Comparison of ENCODE assay signal across 1 cellular context in the genomic region with DNA sequence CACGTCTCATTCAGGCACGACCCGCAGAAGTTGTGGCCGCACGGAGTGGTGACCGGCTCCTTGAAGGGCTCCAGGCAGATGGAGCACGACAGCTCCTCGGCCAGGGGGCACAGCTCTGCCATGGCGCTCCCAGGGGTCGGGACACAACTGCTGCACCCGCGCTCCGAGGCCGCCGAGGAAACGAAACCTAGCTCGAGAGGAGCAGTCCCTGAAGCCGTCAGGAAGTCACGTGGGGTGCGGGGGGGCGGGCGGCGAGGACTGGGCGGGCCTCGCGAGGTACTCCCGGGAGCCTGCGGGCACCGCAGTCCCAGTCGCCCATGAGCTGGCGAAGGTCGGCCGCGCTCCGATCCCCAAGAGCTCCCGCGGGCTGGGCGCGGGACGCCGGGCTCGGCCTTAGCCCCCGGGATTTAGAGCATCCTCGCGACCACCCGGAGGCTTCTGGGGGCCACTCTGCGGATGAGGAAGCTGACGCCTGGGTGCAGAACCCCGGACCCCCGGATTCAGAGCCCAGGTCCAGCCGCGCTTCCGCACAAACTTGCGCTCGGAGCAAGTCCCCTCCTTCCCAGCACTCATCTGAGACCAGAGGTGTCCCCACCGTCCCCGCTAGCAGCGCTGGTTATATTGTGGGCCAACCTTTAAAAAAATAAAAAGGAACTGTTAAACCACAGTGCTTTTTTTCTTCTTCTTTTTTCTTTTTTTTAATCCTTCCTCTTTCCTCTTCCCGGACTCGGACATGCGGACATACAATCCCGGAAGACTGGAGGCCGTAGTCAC.
A peak's percentile ranks its signal among the peaks of the same experiment; 100 is the strongest.
TF ChIP-seq lines count a peak whose summit lies in the region.

A gene with protein sequence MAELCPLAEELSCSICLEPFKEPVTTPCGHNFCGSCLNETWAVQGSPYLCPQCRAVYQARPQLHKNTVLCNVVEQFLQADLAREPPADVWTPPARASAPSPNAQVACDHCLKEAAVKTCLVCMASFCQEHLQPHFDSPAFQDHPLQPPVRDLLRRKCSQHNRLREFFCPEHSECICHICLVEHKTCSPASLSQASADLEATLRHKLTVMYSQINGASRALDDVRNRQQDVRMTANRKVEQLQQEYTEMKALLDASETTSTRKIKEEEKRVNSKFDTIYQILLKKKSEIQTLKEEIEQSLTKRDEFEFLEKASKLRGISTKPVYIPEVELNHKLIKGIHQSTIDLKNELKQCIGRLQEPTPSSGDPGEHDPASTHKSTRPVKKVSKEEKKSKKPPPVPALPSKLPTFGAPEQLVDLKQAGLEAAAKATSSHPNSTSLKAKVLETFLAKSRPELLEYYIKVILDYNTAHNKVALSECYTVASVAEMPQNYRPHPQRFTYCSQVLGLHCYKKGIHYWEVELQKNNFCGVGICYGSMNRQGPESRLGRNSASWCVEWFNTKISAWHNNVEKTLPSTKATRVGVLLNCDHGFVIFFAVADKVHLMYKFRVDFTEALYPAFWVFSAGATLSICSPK (minus strand): TSS at position 183 of the 774 bp plus-strand sequence. CDS start 61 bp downstream, at position 122.

TF ChIP-seq in H1, 55 proteins besides CTCF, POLR2A, EP300 and RAD21 (continues in another document):
- TF ChIP-seq SIRT6 (IDR thresholded peaks at IDR 0.05; ENCODE audit: low read length) = no peak
- TF ChIP-seq HDAC6 (IDR thresholded peaks at IDR 0.05; ENCODE audit: low read depth, low read length) = no peak
- TF ChIP-seq PHF8 (conservative IDR thresholded peaks at IDR 0.05; ENCODE audit: low read depth, low read length) = peak; percentile 92
- TF ChIP-seq RXRA (IDR thresholded peaks at IDR 0.05; ENCODE audit: insufficient read depth, low read depth, low read length) = no peak
- no peak for TF ChIP-seq JUND (IDR thresholded peaks at IDR 0.05; ENCODE audit: low read length)
- no peak for TF ChIP-seq SIX5 (IDR thresholded peaks at IDR 0.05; ENCODE audit: low read depth, low read length)
- peak; percentile 7; the same call in 1 of the 2 replicates for TF ChIP-seq BRCA1 (IDR thresholded peaks at IDR 0.05; ENCODE audit: low read depth, low read length)
- TF ChIP-seq RFX5 (IDR thresholded peaks at IDR 0.05; ENCODE audit: borderline replicate concordance, low read depth, low read length) = no peak
- TF ChIP-seq KDM5A (IDR thresholded peaks at IDR 0.05; ENCODE audit: low read length) = no peak
- TF ChIP-seq RBBP5 (IDR thresholded peaks at IDR 0.05; ENCODE audit: borderline replicate concordance, low read depth, low read length) = peak; percentile 91; the same call in 1 of the 2 replicates
- TF ChIP-seq MAX (IDR thresholded peaks at IDR 0.05) = peak; percentile 85
- no peak for TF ChIP-seq POU5F1 (IDR thresholded peaks at IDR 0.05; ENCODE audit: low read depth, low read length)
- TF ChIP-seq ASH2L (IDR thresholded peaks at IDR 0.05; ENCODE audit: low read length) = peak; percentile 93
- no peak for TF ChIP-seq CEBPB (IDR thresholded peaks at IDR 0.05; ENCODE audit: low read depth, low read length)
- TF ChIP-seq ZNF274 (IDR thresholded peaks at IDR 0.05; ENCODE audit: borderline replicate concordance, extremely low read depth, low read length) = no peak
- no peak for TF ChIP-seq SP4 (IDR thresholded peaks at IDR 0.05; ENCODE audit: low read length)
- TF ChIP-seq, protein P1, sequence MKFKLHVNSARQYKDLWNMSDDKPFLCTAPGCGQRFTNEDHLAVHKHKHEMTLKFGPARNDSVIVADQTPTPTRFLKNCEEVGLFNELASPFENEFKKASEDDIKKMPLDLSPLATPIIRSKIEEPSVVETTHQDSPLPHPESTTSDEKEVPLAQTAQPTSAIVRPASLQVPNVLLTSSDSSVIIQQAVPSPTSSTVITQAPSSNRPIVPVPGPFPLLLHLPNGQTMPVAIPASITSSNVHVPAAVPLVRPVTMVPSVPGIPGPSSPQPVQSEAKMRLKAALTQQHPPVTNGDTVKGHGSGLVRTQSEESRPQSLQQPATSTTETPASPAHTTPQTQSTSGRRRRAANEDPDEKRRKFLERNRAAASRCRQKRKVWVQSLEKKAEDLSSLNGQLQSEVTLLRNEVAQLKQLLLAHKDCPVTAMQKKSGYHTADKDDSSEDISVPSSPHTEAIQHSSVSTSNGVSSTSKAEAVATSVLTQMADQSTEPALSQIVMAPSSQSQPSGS (IDR thresholded peaks at IDR 0.05; ENCODE audit: low read length) = no peak
- no peak for TF ChIP-seq GABPA (IDR thresholded peaks at IDR 0.05; ENCODE audit: borderline replicate concordance, insufficient read depth, low read length)
- no peak for TF ChIP-seq TCF12 (IDR thresholded peaks at IDR 0.05; ENCODE audit: low read depth, low read length)
- TF ChIP-seq SUZ12 (IDR thresholded peaks at IDR 0.05; ENCODE audit: low read length) = no peak; the same call in 1 of the 2 replicates
- TF ChIP-seq CBX8 (IDR thresholded peaks at IDR 0.05; ENCODE audit: borderline replicate concordance, low read depth, low read length) = no peak
- no peak for TF ChIP-seq CTBP2 (IDR thresholded peaks at IDR 0.05; ENCODE audit: borderline replicate concordance, insufficient read depth, insufficient read length, low read length)
- TF ChIP-seq MAFK (IDR thresholded peaks at IDR 0.05; ENCODE audit: low read depth, low read length) = no peak
- peak; percentile 90 for TF ChIP-seq TBP (IDR thresholded peaks at IDR 0.05; ENCODE audit: low read depth, low read length)
- peak; percentile 38; the same call in 1 of the 2 replicates for TF ChIP-seq YY1 (IDR thresholded peaks at IDR 0.05; ENCODE audit: low read depth, low read length)
- TF ChIP-seq SAP30 (IDR thresholded peaks at IDR 0.05; ENCODE audit: insufficient read depth, insufficient replicate concordance, low read length) = no peak
- TF ChIP-seq TAF7 (optimal IDR thresholded peaks at IDR 0.05; ENCODE audit: borderline replicate concordance, low read depth, low read length) = peak; percentile 93
- no peak for TF ChIP-seq BCL11A (IDR thresholded peaks at IDR 0.05; ENCODE audit: low read depth in 2 of 2, low read length in 2 of 2)
- peak; percentile 87 for TF ChIP-seq USF2 (IDR thresholded peaks at IDR 0.05; ENCODE audit: low read length)
- TF ChIP-seq TEAD4 (IDR thresholded peaks at IDR 0.05; ENCODE audit: low read depth, low read length) = no peak
- no peak for TF ChIP-seq SRF (IDR thresholded peaks at IDR 0.05; ENCODE audit: low read depth, low read length)
- no peak for TF ChIP-seq RNF2 (IDR thresholded peaks at IDR 0.05; ENCODE audit: borderline replicate concordance, low read depth, low read length, missing control alignments, poor library complexity, severe bottlenecking)
- peak; percentile 95 for TF ChIP-seq TAF1 (IDR thresholded peaks at IDR 0.05; ENCODE audit: low read depth, low read length)
- TF ChIP-seq FOSL1 (IDR thresholded peaks at IDR 0.05; ENCODE audit: insufficient read depth, low read depth, low read length) = no peak
- TF ChIP-seq JUN (IDR thresholded peaks at IDR 0.05; ENCODE audit: low read depth, low read length) = no peak
- no peak for TF ChIP-seq CHD7 (IDR thresholded peaks at IDR 0.05; ENCODE audit: insufficient replicate concordance, low read length)
- no peak for TF ChIP-seq CBX5 (IDR thresholded peaks at IDR 0.05; ENCODE audit: low read depth, low read length)
- TF ChIP-seq SP1 (IDR thresholded peaks at IDR 0.05; ENCODE audit: low read depth, low read length) = no peak
- no peak for TF ChIP-seq EGR1 (IDR thresholded peaks at IDR 0.05; ENCODE audit: borderline replicate concordance, low read depth, low read length)
- TF ChIP-seq BACH1 (IDR thresholded peaks at IDR 0.05; ENCODE audit: low read length) = no peak
- TF ChIP-seq GTF2F1 (IDR thresholded peaks at IDR 0.05; ENCODE audit: borderline replicate concordance, low read depth, low read length) = no peak
- TF ChIP-seq NRF1 (IDR thresholded peaks at IDR 0.05; ENCODE audit: low read depth, low read length) = no peak
- TF ChIP-seq KDM1A (IDR thresholded peaks at IDR 0.05; ENCODE audit: borderline replicate concordance, low read length) = no peak
- no peak for TF ChIP-seq SP2 (IDR thresholded peaks at IDR 0.05; ENCODE audit: low read length)
- peak; percentile 76 for TF ChIP-seq CHD2 (IDR thresholded peaks at IDR 0.05; ENCODE audit: low read length)
- TF ChIP-seq CHD1 (IDR thresholded peaks at IDR 0.05; ENCODE audit: low read depth, low read length) = no peak
- TF ChIP-seq HDAC2 (IDR thresholded peaks at IDR 0.05; ENCODE audit: borderline replicate concordance in 1 of 2, low read depth in 2 of 2, low read length in 2 of 2) = 0 out of 4 replicates have a peak, but pooled peaks of 1 of the 2 experiments have one; percentile 56
- peak; percentile 96 for TF ChIP-seq KDM4A (IDR thresholded peaks at IDR 0.05; ENCODE audit: low read depth, low read length, severe bottlenecking)
- TF ChIP-seq NANOG (IDR thresholded peaks at IDR 0.05; ENCODE audit: insufficient read depth, low read depth, low read length, poor library complexity, severe bottlenecking) = no peak
- peak; percentile 79 for TF ChIP-seq POLR2AphosphoS5 (IDR thresholded peaks at IDR 0.05; ENCODE audit: low read depth, low read length)
- TF ChIP-seq ATF3 (IDR thresholded peaks at IDR 0.05; ENCODE audit: insufficient read depth, low read depth, low read length) = 0 out of 2 replicates have a peak, but pooled peaks have one; percentile 28
- no peak for TF ChIP-seq EZH2 (IDR thresholded peaks at IDR 0.05; ENCODE audit: low read depth, low read length, severe bottlenecking)
